Comparison of ENCODE assay signal across 21 cellular contexts in genomic region chr1:9465640-9466039, GRCh38.
"Had no signal": no experiment of that assay in that cellular context is flagged by ENCODE, and none has a peak within 500 bp of the region (broad histone marks: within the 10 kb centered on the region; RNA-seq: fewer than 3 reads in every experiment).

No MANE protein-coding gene starts in this region.

- H3K4me1 ChIP-seq: uterus had no signal

- H3K9me3 ChIP-seq: mucosa of descending colon, prostate gland, right atrium auricular region, tibial nerve, uterus had no signal

- H3K4me1 Mint-ChIP-seq: naive B cell, neural crest cell had no signal

- H3K27me3 ChIP-seq: cardiac muscle cell, right atrium auricular region, tibial nerve, uterus had no signal

- H3K4me3 ChIP-seq: cardiac muscle cell, mucosa of descending colon, prostate gland, right atrium auricular region, skin epidermis, tibial nerve, uterus had no signal

- H3K4me3 Mint-ChIP-seq: dendritic cell treated with granulocyte-macrophage colony-stimulating factor and Interleukin-4, amounts not matched to agents 40 ng/mL and 50 ng/mL, for 4 days; naive B cell; neural crest cell; stimulated activated naive CD8-positive, alpha-beta T cell treated with anti-CD3 and anti-CD28 coated beads, Interleukin-15, Interleukin-2, amounts not matched to agents 100 ng/mL and 50 ng/mL, for 24 hours; T-helper 2 cell treated with Interferon-gamma antibody and Interleukin-4, amounts not matched to agents 5 μg/mL and 100 μg/mL, for 36 hours had no signal

- ATAC-seq: activated naive CD4-positive, alpha-beta T cell treated with anti-CD3 and anti-CD28 coated beads, Interleukin-2, amount 50 U/mL, for 72 hours; left ventricle myocardium superior; mucosa of descending colon had no signal

- DNase-seq: activated CD4-positive, alpha-beta T cell treated with anti-CD3 and anti-CD28 coated beads, Interleukin-2, amount 50 U/mL, for 4 hours; activated gamma-delta T cell; head of caudate nucleus; kidney; left ventricle myocardium superior; mesenchymal stem cell; mucosa of descending colon; naive B cell; uterus had no signal

- H3K36me3 Mint-ChIP-seq: activated naive CD4-positive, alpha-beta T cell treated with anti-CD3 and anti-CD28 coated beads, Interleukin-2, amount 50 U/mL, for 72 hours; naive B cell had no signal

- H3K36me3 ChIP-seq: cardiac muscle cell, prostate gland, right atrium auricular region, tibial nerve, uterus had no signal

- FAIRE-seq: frontal cortex, kidney, TTC549 had no signal

- H3K27ac Mint-ChIP-seq: activated naive CD4-positive, alpha-beta T cell treated with anti-CD3 and anti-CD28 coated beads, Interleukin-2, amount 50 U/mL, for 72 hours; dendritic cell treated with granulocyte-macrophage colony-stimulating factor and Interleukin-4, amounts not matched to agents 40 ng/mL and 50 ng/mL, for 4 days; naive B cell; stimulated activated naive CD8-positive, alpha-beta T cell treated with anti-CD3 and anti-CD28 coated beads, Interleukin-15, Interleukin-2, amounts not matched to agents 100 ng/mL and 50 ng/mL, for 24 hours; T-helper 2 cell treated with Interferon-gamma antibody and Interleukin-4, amounts not matched to agents 5 μg/mL and 100 μg/mL, for 36 hours had no signal

- H3K9me3 Mint-ChIP-seq: activated naive CD4-positive, alpha-beta T cell treated with anti-CD3 and anti-CD28 coated beads, Interleukin-2, amount 50 U/mL, for 72 hours; dendritic cell treated with granulocyte-macrophage colony-stimulating factor and Interleukin-4, amounts not matched to agents 40 ng/mL and 50 ng/mL, for 4 days; neural crest cell; stimulated activated naive CD8-positive, alpha-beta T cell treated with anti-CD3 and anti-CD28 coated beads, Interleukin-15, Interleukin-2, amounts not matched to agents 100 ng/mL and 50 ng/mL, for 24 hours; T-helper 2 cell treated with Interferon-gamma antibody and Interleukin-4, amounts not matched to agents 5 μg/mL and 100 μg/mL, for 36 hours had no signal

- H3K27ac ChIP-seq: cardiac muscle cell, prostate gland, tibial nerve had no signal
